ENCODE assay signal across 15 cellular contexts in the genomic region with DNA sequence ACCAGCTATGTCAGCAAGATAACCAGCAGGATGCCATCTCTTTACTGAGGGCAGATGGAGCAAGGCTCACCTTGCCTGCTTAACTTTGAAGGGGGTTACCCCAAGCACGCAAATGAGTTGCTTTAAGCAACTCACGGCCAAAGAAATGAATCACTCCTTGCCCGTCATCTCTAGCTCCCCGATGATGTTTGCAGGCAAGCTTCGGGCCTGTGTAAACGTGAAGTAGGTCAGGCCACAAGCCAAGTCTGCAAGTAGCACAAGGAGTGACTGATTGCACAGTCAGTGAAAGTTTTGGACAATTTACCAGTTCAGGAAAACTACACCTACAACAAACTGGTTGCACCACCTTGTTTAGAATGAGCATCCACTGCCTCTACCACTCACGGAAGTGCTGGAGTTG.
A peak's percentile ranks its signal among the peaks of the same experiment; 100 is the strongest.
DNase-seq lines count a peak whose midpoint lies in the region; ATAC-seq, FAIRE-seq and TF ChIP-seq lines count a peak whose summit lies in the region.
"Had no signal": no experiment of that assay in that cellular context is flagged by ENCODE, and none has a peak within 500 bp of the region (broad histone marks: within the 10 kb centered on the region; RNA-seq: fewer than 3 reads in every experiment).

No MANE protein-coding gene starts in this region.

- no peaks in the 10 kb centered on the region for H3K4me1 ChIP-seq in CD4-positive, alpha-beta memory T cell (ENCODE audit: insufficient read depth, low read length)
- H3K4me1 ChIP-seq: psoas muscle had no signal

- no peak for TF ChIP-seq CTCF in fibroblast of pulmonary artery (IDR thresholded peaks at IDR 0.05; ENCODE audit: low read length, missing control alignments)

- H3K27ac Mint-ChIP-seq in CD4-positive, alpha-beta memory T cell = no peak overlapping the region
- H3K27ac Mint-ChIP-seq in activated T-cell treated with anti-CD3 and anti-CD28 coated beads, Interleukin-2, amount 50 U/mL, for 24 hours = no peak overlapping the region
- H3K27ac Mint-ChIP-seq: CD8-positive, alpha-beta memory T cell had no signal

- no peaks in the 10 kb centered on the region for H3K27me3 ChIP-seq in CD4-positive, alpha-beta memory T cell (ENCODE audit: insufficient read depth, low read length)

- CTCF ChIA-PET in CD4-positive, alpha-beta memory T cell (lab: Charles Lee; ENCODE audit: partially characterized antibody) = no interaction called here

- no peaks in the 10 kb centered on the region for H3K36me3 ChIP-seq in CD4-positive, alpha-beta memory T cell (ENCODE audit: insufficient read depth, low read length)

- no peak for TF ChIP-seq POLR2A in H54 (IDR thresholded peaks at IDR 0.05; ENCODE audit: low read depth, low read length)

- H3K9me3 Mint-ChIP-seq in CD4-positive, alpha-beta memory T cell = peaks cover 0 to 13% (median 6%) of the 10 kb centered on the region in 8 donors
- H3K9me3 Mint-ChIP-seq in activated T-cell treated with anti-CD3 and anti-CD28 coated beads, Interleukin-2, amount 50 U/mL, for 24 hours = peaks cover 7% of the 10 kb centered on the region

- no peaks in the 10 kb centered on the region for H3K27me3 Mint-ChIP-seq in CD4-positive, alpha-beta memory T cell
- peaks cover 3% of the 10 kb centered on the region for H3K27me3 Mint-ChIP-seq in activated T-cell treated with anti-CD3 and anti-CD28 coated beads, Interleukin-2, amount 50 U/mL, for 24 hours

- H3K9me3 ChIP-seq in CD4-positive, alpha-beta memory T cell (ENCODE audit: control insufficient read depth in 1 of 2, low read length in 2 of 2) = no peaks in the 10 kb centered on the region
- H3K9me3 ChIP-seq: psoas muscle had no signal

- no peak overlapping the region for H3K4me3 Mint-ChIP-seq in CD4-positive, alpha-beta memory T cell
- H3K4me3 Mint-ChIP-seq in activated T-cell treated with anti-CD3 and anti-CD28 coated beads, Interleukin-2, amount 50 U/mL, for 24 hours = no peak overlapping the region
- H3K4me3 Mint-ChIP-seq: CD8-positive, alpha-beta memory T cell had no signal

- no peaks in the 10 kb centered on the region for H3K36me3 Mint-ChIP-seq in CD4-positive, alpha-beta memory T cell
- no peaks in the 10 kb centered on the region for H3K36me3 Mint-ChIP-seq in activated T-cell treated with anti-CD3 and anti-CD28 coated beads, Interleukin-2, amount 50 U/mL, for 24 hours (ENCODE audit: low read depth)
- H3K36me3 Mint-ChIP-seq: CD8-positive, alpha-beta memory T cell had no signal

- ATAC-seq in GM21423 (IDR thresholded peaks at IDR 0.05; ENCODE audit: unreplicated experiment) = no peak
- ATAC-seq: psoas muscle had no signal

- no peaks in the 10 kb centered on the region for H3K4me1 Mint-ChIP-seq in CD4-positive, alpha-beta memory T cell
- no peaks in the 10 kb centered on the region for H3K4me1 Mint-ChIP-seq in activated T-cell treated with anti-CD3 and anti-CD28 coated beads, Interleukin-2, amount 50 U/mL, for 24 hours (ENCODE audit: low read depth)
- H3K4me1 Mint-ChIP-seq: CD8-positive, alpha-beta memory T cell had no signal

- DNase-seq in H54 (ENCODE audit: insufficient read length, low spot score) = peak; percentile 38
- DNase-seq in amniotic epithelial cell (ENCODE audit: low read depth) = peak; percentile 90
- peak; percentile 69 for DNase-seq in fibroblast of pulmonary artery (ENCODE audit: low read depth)
- peak; percentile 52 for DNase-seq in stromal cell of bone marrow (ENCODE audit: low read depth)
- no peak for DNase-seq in CD4-positive, alpha-beta memory T cell
- no peak for DNase-seq in activated CD4-positive, alpha-beta T cell treated with anti-CD3 and anti-CD28 coated beads, Interleukin-2, amount 50 U/mL, for 1 hour
- no peak for DNase-seq in activated T-cell treated with anti-CD3 and anti-CD28 coated beads, Interleukin-2, amount 50 U/mL, for 24 hours
- DNase-seq: activated CD4-positive, alpha-beta T cell treated with anti-CD3 and anti-CD28 coated beads, Interleukin-2, amount 50 U/mL, for 4 hours; activated effector memory CD4-positive, alpha-beta T cell treated with anti-CD3 and anti-CD28 coated beads, Interleukin-2, amount 50 U/mL, for 16 hours; CD8-positive, alpha-beta memory T cell; foreskin melanocyte; stimulated activated CD4-positive, alpha-beta T cell treated with anti-CD3 and anti-CD28 coated beads, Interleukin-4, amount 100 ng/mL, for 4 hours; T-helper 1 cell had no signal

- intact Hi-C loops in CD4-positive, alpha-beta memory T cell (cut with micrococcal nuclease) = no loop called here

- no peak overlapping the region for H3K27ac ChIP-seq in CD4-positive, alpha-beta memory T cell (ENCODE audit: low read depth, low read length)
- H3K27ac ChIP-seq: psoas muscle had no signal

- POLR2A ChIA-PET in CD4-positive, alpha-beta memory T cell (lab: Charles Lee; ENCODE audit: partially characterized antibody) = no interaction called here

- FAIRE-seq in H54 (lab: Jason Lieb, UNC) = peak; percentile 97

- no peak overlapping the region for H3K4me3 ChIP-seq in fibroblast of pulmonary artery (replicated peaks; ENCODE audit: low read depth, low read length)
- no peak overlapping the region for H3K4me3 ChIP-seq in CD4-positive, alpha-beta memory T cell (ENCODE audit: low read length in 2 of 2)
- H3K4me3 ChIP-seq: psoas muscle had no signal

Comparison
In these comparisons a context has a peak if more than half of its experiments do, and no peak if none do; other contexts are left out.
1. DNase-seq: peak in H54 (single experiment), amniotic epithelial cell (single experiment), fibroblast of pulmonary artery (single experiment) and stromal cell of bone marrow (single experiment); none in CD4-positive, alpha-beta memory T cell (0 of 5), activated CD4-positive, alpha-beta T cell treated with anti-CD3 and anti-CD28 coated beads, Interleukin-2, amount 50 U/mL, for 1 hour (single experiment) and activated T-cell treated with anti-CD3 and anti-CD28 coated beads, Interleukin-2, amount 50 U/mL, for 24 hours (single experiment).